8 cellular contexts compared by ENCODE assay signal in the genomic region with DNA sequence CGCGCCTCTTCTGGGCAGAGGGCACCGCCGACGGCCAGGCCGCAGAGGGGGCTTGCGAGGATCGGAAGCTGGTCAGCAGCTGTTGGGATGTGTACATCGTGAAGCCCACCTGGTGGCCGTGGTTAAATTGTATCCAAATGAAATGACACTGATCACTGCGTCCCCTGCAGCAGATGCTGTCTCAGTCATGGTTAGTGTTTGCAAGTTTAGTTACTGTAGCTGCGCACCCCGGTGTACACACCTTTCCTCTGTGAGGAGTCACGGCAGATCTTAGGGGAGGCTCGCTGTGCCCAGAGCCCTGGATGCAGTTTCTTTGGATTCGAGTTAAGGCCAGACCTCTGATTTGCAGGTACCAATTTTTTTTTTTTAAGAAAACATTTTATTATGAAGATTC. TPM values are rescaled to one million over a fixed set of nuclear protein-coding genes. Genes with fewer than 3 reads are reported as not detected.
DNase-seq lines count a peak whose midpoint lies in the region; ATAC-seq and TF ChIP-seq lines count a peak whose summit lies in the region.

No MANE protein-coding gene starts in this region.

- H3K4me1 ChIP-seq in mesendoderm (ENCODE audit: control insufficient read depth, low read depth, low read length) = no peaks in the 10 kb centered on the region

- TF ChIP-seq CTCF in AG09309 (IDR thresholded peaks at IDR 0.05; ENCODE audit: control insufficient read depth, insufficient read depth, low read depth, low read length, missing control alignments) = no peak
- TF ChIP-seq CTCF in chondrocyte (IDR thresholded peaks at IDR 0.05) = no peak

- peak overlapping the region; percentile 65 for H3K4me2 ChIP-seq in mesendoderm (ENCODE audit: low read length)

- DNase-seq in AG09309 (ENCODE audit: low read depth) (no peak), NAMALWA (ENCODE audit: low spot score) (peak; percentile 59), chondrocyte (ENCODE audit: low spot score) (no peak), mesendoderm (peak; percentile 37), SKM-1 (lab: John Stamatoyannopoulos, UW; ENCODE audit: unreplicated experiment) (no peak), OCI-M2 (lab: John Stamatoyannopoulos, UW; ENCODE audit: unreplicated experiment) (no peak)

- peaks cover 44% of the 10 kb centered on the region for H3K79me2 ChIP-seq in mesendoderm (ENCODE audit: control insufficient read depth, insufficient read depth, low read length)

- H3K36me3 Mint-ChIP-seq in chondrocyte (ENCODE audit: low read depth) = no peaks in the 10 kb centered on the region

- H3K4me3 ChIP-seq in AG09309 (ENCODE audit: control insufficient read depth, low read depth, low read length) (peak overlapping the region; percentile 96), mesendoderm (ENCODE audit: low read length) (peak overlapping the region; percentile 72)

- H3K79me1 ChIP-seq in mesendoderm (ENCODE audit: low read length) = peaks cover 21% of the 10 kb centered on the region

- H2BK15ac ChIP-seq in mesendoderm (replicated peaks; ENCODE audit: low read depth) = no peak overlapping the region

- H4K5ac ChIP-seq in mesendoderm (ENCODE audit: low read length) = no peak overlapping the region

- H3K27ac Mint-ChIP-seq in chondrocyte (ENCODE audit: unreplicated experiment) = peak overlapping the region; percentile 41

- no peak overlapping the region for H3K23ac ChIP-seq in mesendoderm (ENCODE audit: low read length)

- no peak overlapping the region for H3K4ac ChIP-seq in mesendoderm (ENCODE audit: low read depth, low read length)

- H3K4me3 Mint-ChIP-seq in chondrocyte (ENCODE audit: unreplicated experiment) = peak overlapping the region; percentile 88

- no peaks in the 10 kb centered on the region for H3K9me3 Mint-ChIP-seq in chondrocyte (ENCODE audit: low read depth)

- no peak overlapping the region for H2AK5ac ChIP-seq in mesendoderm (ENCODE audit: low read length)

- H3K27ac ChIP-seq in mesendoderm (ENCODE audit: low read depth, low read length) = no peak overlapping the region

- H3K27me3 Mint-ChIP-seq in chondrocyte (ENCODE audit: low read depth) = no peaks in the 10 kb centered on the region

- H3K36me3 ChIP-seq in mesendoderm (ENCODE audit: control insufficient read depth, insufficient read depth, low read length) = no peaks in the 10 kb centered on the region

- H4K8ac ChIP-seq in mesendoderm (ENCODE audit: low read depth, low read length) = no peak overlapping the region

- H3K9ac ChIP-seq in mesendoderm (ENCODE audit: low read length) = peak overlapping the region; percentile 87

- no CpG with 5 or more reads among the region's 16 CpGs for WGBS in mesendoderm (ENCODE audit: extremely low coverage, insufficient coverage, low lambda C conversion rate)

- H3K27me3 ChIP-seq in mesendoderm (ENCODE audit: insufficient read depth, low read length, poor library complexity) = no peaks in the 10 kb centered on the region

- peaks cover 41% of the 10 kb centered on the region for H3K4me1 Mint-ChIP-seq in chondrocyte (ENCODE audit: low read depth)

- peak overlapping the region; percentile 94 for H3K56ac ChIP-seq in mesendoderm (ENCODE audit: low read length)

- no peak overlapping the region for H2BK5ac ChIP-seq in mesendoderm (ENCODE audit: low read length)

- H2BK120ac ChIP-seq in mesendoderm (ENCODE audit: low read depth, low read length) = no peak overlapping the region

- no peak overlapping the region for H3K18ac ChIP-seq in mesendoderm (ENCODE audit: low read length)

- ATAC-seq in GM21390 (IDR thresholded peaks at IDR 0.05; ENCODE audit: unreplicated experiment) = peak; percentile 3
- ATAC-seq in HG02623 (IDR thresholded peaks at IDR 0.05; ENCODE audit: unreplicated experiment) = no peak

RNA-seq across cellular contexts. Expression of a gene that starts 0.7 kb away (rescaled TPM):
- total RNA-seq in chondrocyte = 44.9 to 47.2 TPM (median 46.2 TPM) in 3 replicates
- polyA plus RNA-seq in mesendoderm (2013, experiment 1 of 2) = 58.4 TPM
- 54.4 TPM for polyA plus RNA-seq in mesendoderm (2013, experiment 2 of 2)

RNA-seq across cellular contexts. Expression of a gene that starts 34.4 kb away (rescaled TPM):
- 14.3 to 20.5 TPM (median 16.4 TPM) in 3 replicates for total RNA-seq in chondrocyte
- polyA plus RNA-seq in mesendoderm (2013, experiment 1 of 2) = 24.5 TPM
- 23.7 TPM for polyA plus RNA-seq in mesendoderm (2013, experiment 2 of 2)

RNA-seq across cellular contexts. Expression of a gene that starts 34.5 kb away (rescaled TPM):
- total RNA-seq in chondrocyte = not detected in 3 replicates
- polyA plus RNA-seq in mesendoderm (2013, experiment 1 of 2) = 0.06 TPM
- polyA plus RNA-seq in mesendoderm (2013, experiment 2 of 2) = 0.20 TPM

Comparison
In these comparisons a context has a peak if more than half of its experiments do, and no peak if none do; other contexts are left out.
1. DNase-seq: peak in NAMALWA (single experiment) and mesendoderm (single experiment); none in AG09309 (single experiment), chondrocyte (single experiment), SKM-1 (single experiment) and OCI-M2 (single experiment).